22 cellular contexts compared by ENCODE assay signal in the genomic region with DNA sequence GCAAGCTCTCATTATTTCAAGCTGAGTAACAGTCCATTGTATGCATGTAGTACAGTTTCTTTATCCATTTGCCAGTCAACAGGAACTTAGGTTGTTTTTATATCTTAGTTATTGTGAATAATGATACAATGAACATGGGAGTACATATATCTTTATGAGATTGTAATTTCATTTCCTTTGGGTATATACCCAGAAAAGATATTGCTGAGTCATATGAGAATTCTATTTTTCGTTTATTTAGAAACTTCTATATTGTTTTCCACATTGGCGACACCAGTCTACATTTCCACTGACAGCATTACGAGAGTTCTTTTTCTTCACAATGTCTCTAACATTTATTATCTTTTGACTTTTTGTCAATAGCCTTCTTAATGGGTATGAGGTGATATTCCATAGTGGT.
"Had no signal": no experiment of that assay in that cellular context is flagged by ENCODE, and none has a peak within 500 bp of the region (broad histone marks: within the 10 kb centered on the region; RNA-seq: fewer than 3 reads in every experiment).

No MANE protein-coding gene starts in this region.

- H3K27me3 ChIP-seq: left lung, ovary, right atrium auricular region, right lobe of liver, suprapubic skin, tibial artery, upper lobe of right lung had no signal

- H3K36me3 ChIP-seq: left lung, lower lobe of right lung, ovary, right atrium auricular region, right lobe of liver, suprapubic skin, thoracic aorta, tibial artery, upper lobe of right lung had no signal

- FAIRE-seq: kidney, urothelium cell line had no signal

- DNase-seq: hypothalamus; immature natural killer cell; kidney; left colon; left lung; lower lobe of right lung; mammary epithelial cell; mesenchymal stem cell; naive thymus-derived CD8-positive, alpha-beta T cell; nucleus accumbens; ovary; right lobe of liver; stimulated activated CD4-positive, alpha-beta T cell treated with anti-CD3 and anti-CD28 coated beads, Interleukin-4, amount 100 ng/mL, for 24 hours; stimulated activated naive CD4-positive, alpha-beta T cell; tibial artery; trophoblast cell; upper lobe of right lung had no signal

- ATAC-seq: left colon; left lung; lower lobe of right lung; naive thymus-derived CD8-positive, alpha-beta T cell; right lobe of liver; stimulated activated effector memory CD8-positive, alpha-beta T cell treated with anti-CD3 and anti-CD28 coated beads, Interleukin-12 subunit alpha, Interleukin-12 subunit beta, amount 100 ng/mL, for 72 hours; upper lobe of right lung had no signal

- H3K4me3 ChIP-seq: left lung, lower lobe of right lung, ovary, right atrium auricular region, right lobe of liver, suprapubic skin, thoracic aorta, tibial artery, upper lobe of right lung had no signal

- H3K27ac ChIP-seq: left lung, lower lobe of right lung, ovary, right atrium auricular region, right lobe of liver, suprapubic skin, thoracic aorta, tibial artery, upper lobe of right lung had no signal

- H3K4me1 ChIP-seq: left lung, lower lobe of right lung, right atrium auricular region, right lobe of liver, suprapubic skin, upper lobe of right lung had no signal

- H3K9me3 ChIP-seq: lower lobe of right lung, ovary, right atrium auricular region, right lobe of liver, suprapubic skin, thoracic aorta, tibial artery, upper lobe of right lung had no signal
